8 cellular contexts compared by ENCODE assay signal in the genomic region with DNA sequence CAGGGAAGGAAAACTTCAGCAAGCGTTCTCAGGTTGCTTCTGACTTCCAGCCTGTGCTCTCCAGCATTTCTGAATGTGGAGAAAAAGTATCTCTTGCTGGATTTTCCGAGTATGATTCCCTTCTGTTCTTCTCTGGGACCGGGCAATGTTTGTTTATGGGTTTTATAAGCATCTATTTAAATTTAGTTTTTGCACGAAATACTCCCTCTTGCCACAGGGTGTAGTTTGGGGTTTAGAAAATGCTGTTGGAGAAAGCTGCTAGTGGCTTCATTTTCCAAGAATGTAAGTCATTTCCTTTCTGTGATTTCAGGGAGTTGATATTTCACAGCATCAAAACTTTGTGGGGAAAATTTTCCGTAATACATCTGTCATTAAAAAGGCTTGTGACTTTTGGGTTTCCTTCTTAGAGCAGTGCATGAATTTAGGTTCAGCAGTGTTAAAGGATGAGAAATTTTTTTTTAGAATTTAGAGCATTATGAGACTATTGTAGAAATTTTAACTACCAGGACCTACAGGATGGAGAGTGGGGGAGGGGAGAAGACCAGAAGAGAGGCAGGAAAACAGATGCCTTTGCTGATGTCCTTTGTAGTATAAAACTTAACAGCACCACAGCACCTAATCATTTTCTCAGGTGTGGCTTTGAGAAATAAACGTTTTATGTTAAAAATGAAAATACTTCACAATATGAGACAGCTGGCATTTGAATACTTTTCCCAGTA. TPM values are rescaled to one million over a fixed set of nuclear protein-coding genes. Genes with fewer than 3 reads are reported as not detected.
DNase-seq lines count a peak whose midpoint lies in the region; ATAC-seq and FAIRE-seq lines count a peak whose summit lies in the region.

No MANE protein-coding gene starts in this region.

- FAIRE-seq in small intestine (lab: Jason Lieb, UNC): no peak

- H3K27me3 ChIP-seq in iPS DF 6.9 (ENCODE audit: control insufficient read depth, insufficient read depth, low read length): no peaks in the 10 kb centered on the region
- H3K27me3 ChIP-seq in small intestine (ENCODE audit: control insufficient read depth in 2 of 2, insufficient read depth in 2 of 2, low read length in 2 of 2): no peaks in the 10 kb centered on the region

- DNase-seq in DMS79 (lab: John Stamatoyannopoulos, UW) (peak; percentile 29), Kasumi-1 (lab: John Stamatoyannopoulos, UW) (peak; percentile 56 to 70), iPS DF 6.9 (ENCODE audit: low read depth, low spot score) (no peak), small intestine (no peak), T-helper 9 cell (no peak), NCI-H524 treated with DMSO at 0.1 percent for 48 hours (lab: John Stamatoyannopoulos, UW) (no peak)
- DNase-seq in activated naive CD8-positive, alpha-beta T cell treated with anti-CD3 and anti-CD28 coated beads for 36 hours: no peak

- H3K9me3 Mint-ChIP-seq in activated naive CD8-positive, alpha-beta T cell treated with anti-CD3 and anti-CD28 coated beads for 36 hours: no peaks in the 10 kb centered on the region

- peaks cover 42% of the 10 kb centered on the region for H3K27me3 Mint-ChIP-seq in activated naive CD8-positive, alpha-beta T cell treated with anti-CD3 and anti-CD28 coated beads for 36 hours

- H3K4me3 ChIP-seq in iPS DF 6.9 (ENCODE audit: low read length) (peak overlapping the region; percentile 88; the same call in 1 of the 2 replicates), small intestine (ENCODE audit: low read depth in 1 of 2, low read length in 2 of 2) (peak overlapping the region; percentile 58 to 84)

- peak overlapping the region; percentile 80 for H3K4me3 Mint-ChIP-seq in activated naive CD8-positive, alpha-beta T cell treated with anti-CD3 and anti-CD28 coated beads for 36 hours

- WGBS in iPS DF 6.9 (ENCODE audit: insufficient coverage, insufficient read length): no CpG with 5 or more reads among the region's 6 CpGs
- WGBS in small intestine, 3 donors: 12 to 18% (median 12%) methylated on average over 6 of the region's 6 CpGs

- H3K27ac ChIP-seq in iPS DF 6.9 (ENCODE audit: low read length) (no peak overlapping the region), small intestine (ENCODE audit: low read depth in 1 of 2, low read length in 1 of 2) (peak overlapping the region in 1 of 2 donors; percentile 74)

- peak overlapping the region; percentile 45 for H3K27ac Mint-ChIP-seq in activated naive CD8-positive, alpha-beta T cell treated with anti-CD3 and anti-CD28 coated beads for 36 hours

- H3K36me3 Mint-ChIP-seq in activated naive CD8-positive, alpha-beta T cell treated with anti-CD3 and anti-CD28 coated beads for 36 hours: no peaks in the 10 kb centered on the region

- no peaks in the 10 kb centered on the region for H3K36me3 ChIP-seq in iPS DF 6.9 (ENCODE audit: control insufficient read depth, insufficient read depth, low read length)
- no peaks in the 10 kb centered on the region for H3K36me3 ChIP-seq in small intestine (ENCODE audit: control insufficient read depth in 2 of 2, insufficient read depth in 2 of 2, low read length in 2 of 2)

- no peaks in the 10 kb centered on the region for H3K4me1 ChIP-seq in iPS DF 6.9 (ENCODE audit: control insufficient read depth, insufficient read depth, low read length)
- H3K4me1 ChIP-seq in small intestine (ENCODE audit: control insufficient read depth in 2 of 2, insufficient read depth in 1 of 2, low read depth in 1 of 2, low read length in 1 of 2): peaks cover 0 to 3% of the 10 kb centered on the region in 2 donors

- no peaks in the 10 kb centered on the region for H3K9me3 ChIP-seq in iPS DF 6.9 (ENCODE audit: control insufficient read depth, insufficient read depth, low read length)
- H3K9me3 ChIP-seq in small intestine (ENCODE audit: control insufficient read depth, low read depth): no peaks in the 10 kb centered on the region

- peaks cover 20% of the 10 kb centered on the region for H3K4me1 Mint-ChIP-seq in activated naive CD8-positive, alpha-beta T cell treated with anti-CD3 and anti-CD28 coated beads for 36 hours

- ATAC-seq in GM21619 (IDR thresholded peaks at IDR 0.05; ENCODE audit: unreplicated experiment): no peak

RNA-seq across cellular contexts. Expression of gene FRMD6, which starts 1.5 kb away (rescaled TPM):
- total RNA-seq in activated naive CD8-positive, alpha-beta T cell treated with anti-CD3 and anti-CD28 coated beads for 36 hours: 1 to 10 TPM; 3.4 to 3.9 TPM
- polyA plus RNA-seq in small intestine: 1 to 10 TPM in 2 of 3 donors, under 1 TPM in 1; 0.45 to 3.5 (median 3.0) TPM

Comparison
In these comparisons a context has a peak if more than half of its experiments do, and no peak if none do; other contexts are left out.
1. DNase-seq: peak in DMS79 (single experiment) and Kasumi-1 (2 of 2); none in activated naive CD8-positive, alpha-beta T cell treated with anti-CD3 and anti-CD28 coated beads for 36 hours (single experiment), iPS DF 6.9 (single experiment), small intestine (single experiment), T-helper 9 cell (single experiment) and NCI-H524 treated with DMSO at 0.1 percent for 48 hours (single experiment).